19 cellular contexts compared by ENCODE assay signal in the genomic region with DNA sequence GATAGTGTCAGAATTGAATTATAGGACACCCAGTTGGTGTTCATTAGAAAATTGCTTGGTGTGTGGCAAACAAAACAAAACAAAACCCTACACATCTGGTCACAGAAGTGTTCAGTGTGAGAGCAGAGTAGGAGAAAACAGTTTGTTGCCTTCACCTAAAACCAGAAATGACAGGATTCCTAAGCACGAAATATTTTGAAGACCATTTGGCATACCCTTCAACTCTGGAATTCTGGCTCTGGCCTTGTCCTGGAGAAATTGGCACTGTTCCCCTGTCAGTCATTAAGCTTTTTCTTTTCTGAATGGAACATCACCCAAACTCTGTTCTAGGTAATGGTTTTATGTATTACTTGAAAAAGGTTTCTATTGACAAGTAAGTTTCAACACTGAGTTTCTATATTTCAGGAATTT.
DNase-seq lines count a peak whose midpoint lies in the region; ATAC-seq and TF ChIP-seq lines count a peak whose summit lies in the region.
"Had no signal": no experiment of that assay in that cellular context is flagged by ENCODE, and none has a peak within 500 bp of the region (broad histone marks: within the 10 kb centered on the region; RNA-seq: fewer than 3 reads in every experiment).

No MANE protein-coding gene starts in this region.

- TF ChIP-seq CTCF in coronary artery (IDR thresholded peaks at IDR 0.05), result no peak

- peak overlapping the region; percentile 7 for H3K56ac ChIP-seq in mesendoderm (ENCODE audit: low read length)

- H3K27me3 Mint-ChIP-seq in activated naive CD8-positive, alpha-beta T cell treated with anti-CD3 and anti-CD28 coated beads, Interleukin-2, amount 50 U/mL, for 24 hours, result no peaks in the 10 kb centered on the region
- H3K27me3 Mint-ChIP-seq: activated CD4-positive, alpha-beta memory T cell treated with anti-CD3 and anti-CD28 coated beads, Interleukin-2, amount 10 ng/mL, durations not matched to agents 7 days and 5 days; activated T-helper 17 cell treated with anti-CD3 and anti-CD28 coated beads, Interleukin-2, amount 50 U/mL, for 72 hours; brain; CD8-positive, alpha-beta memory T cell had no signal

- WGBS in mesendoderm (ENCODE audit: extremely low coverage, insufficient coverage, low lambda C conversion rate), result no CpG with 5 or more reads among the region's 1 CpG

- no peak overlapping the region for H3K9ac ChIP-seq in mesendoderm (ENCODE audit: low read length)

- peak overlapping the region; percentile 18 for H2BK5ac ChIP-seq in mesendoderm (ENCODE audit: low read length)

- ATAC-seq in activated naive CD8-positive, alpha-beta T cell treated with anti-CD3 and anti-CD28 coated beads, Interleukin-2, amount 50 U/mL, for 24 hours, result no peak
- ATAC-seq in GM18873 (IDR thresholded peaks at IDR 0.05; ENCODE audit: low FRiP score, unreplicated experiment), result no peak
- ATAC-seq: activated T-helper 17 cell treated with anti-CD3 and anti-CD28 coated beads, Interleukin-2, amount 50 U/mL, for 72 hours; left lobe of liver; sciatic nerve had no signal

- H3K9me3 Mint-ChIP-seq in activated naive CD8-positive, alpha-beta T cell treated with anti-CD3 and anti-CD28 coated beads, Interleukin-2, amount 50 U/mL, for 24 hours, result no peaks in the 10 kb centered on the region
- H3K9me3 Mint-ChIP-seq: activated CD4-positive, alpha-beta memory T cell treated with anti-CD3 and anti-CD28 coated beads, Interleukin-2, amount 10 ng/mL, durations not matched to agents 7 days and 5 days; activated T-helper 17 cell treated with anti-CD3 and anti-CD28 coated beads, Interleukin-2, amount 50 U/mL, for 72 hours; brain; CD8-positive, alpha-beta memory T cell; nephron progenitor cell had no signal

- peak overlapping the region; percentile 56 for H2BK120ac ChIP-seq in mesendoderm (ENCODE audit: low read depth, low read length)

- no peak overlapping the region for H4K8ac ChIP-seq in mesendoderm (ENCODE audit: low read depth, low read length)

- no peaks in the 10 kb centered on the region for H3K79me2 ChIP-seq in mesendoderm (ENCODE audit: control insufficient read depth, insufficient read depth, low read length)

- no peaks in the 10 kb centered on the region for H3K27me3 ChIP-seq in mesendoderm (ENCODE audit: insufficient read depth, low read length, poor library complexity)

- no peak overlapping the region for H3K27ac Mint-ChIP-seq in activated naive CD8-positive, alpha-beta T cell treated with anti-CD3 and anti-CD28 coated beads, Interleukin-2, amount 50 U/mL, for 24 hours
- H3K27ac Mint-ChIP-seq: activated T-helper 17 cell treated with anti-CD3 and anti-CD28 coated beads, Interleukin-2, amount 50 U/mL, for 72 hours; nephron progenitor cell had no signal

- peak overlapping the region; percentile 36 for H2BK15ac ChIP-seq in mesendoderm (replicated peaks; ENCODE audit: low read depth)

- H3K18ac ChIP-seq in mesendoderm (ENCODE audit: low read length), result no peak overlapping the region

- peaks cover 16% of the 10 kb centered on the region for H3K4me1 ChIP-seq in mesendoderm (ENCODE audit: control insufficient read depth, low read depth, low read length)
- H3K4me1 ChIP-seq: A549 had no signal

- H2AK5ac ChIP-seq in mesendoderm (ENCODE audit: low read length), result peak overlapping the region; percentile 46

- no peak overlapping the region for H3K4me2 ChIP-seq in mesendoderm (ENCODE audit: low read length)
- H3K4me2 ChIP-seq: A549 had no signal

- H3K79me1 ChIP-seq in mesendoderm (ENCODE audit: low read length), result no peaks in the 10 kb centered on the region

- H3K27ac ChIP-seq in coronary artery, result peak overlapping the region; percentile 15 to 70
- no peak overlapping the region for H3K27ac ChIP-seq in mesendoderm (ENCODE audit: low read depth, low read length)
- H3K27ac ChIP-seq: A549 had no signal

- H3K4me1 Mint-ChIP-seq in activated naive CD8-positive, alpha-beta T cell treated with anti-CD3 and anti-CD28 coated beads, Interleukin-2, amount 50 U/mL, for 24 hours, result peaks cover 47% of the 10 kb centered on the region

- peak; percentile 12 for DNase-seq in AG08395 (ENCODE audit: low spot score)
- peak; percentile 24 for DNase-seq in NCI-H226
- DNase-seq in coronary artery (ENCODE audit: low spot score), result no peak
- DNase-seq in mesendoderm, result no peak
- DNase-seq in NOMO-1 treated with dmso at 0.1 percent for 144 hours (lab: John Stamatoyannopoulos, UW; ENCODE audit: unreplicated experiment), result no peak
- DNase-seq in activated naive CD8-positive, alpha-beta T cell treated with anti-CD3 and anti-CD28 coated beads, Interleukin-2, amount 50 U/mL, for 24 hours, result no peak
- no peak for DNase-seq in NCI-H1436 treated with DMSO at 0.1 percent for 48 hours (lab: John Stamatoyannopoulos, UW)
- DNase-seq: activated CD4-positive, alpha-beta memory T cell treated with anti-CD3 and anti-CD28 coated beads, Interleukin-2, amount 10 ng/mL, durations not matched to agents 7 days and 5 days; CD8-positive, alpha-beta memory T cell; GDM1; nephron progenitor cell; SIG-M5; stimulated activated naive CD4-positive, alpha-beta T cell treated with Interleukin-2 at 50 U/mL for 16 hours had no signal

- H3K4ac ChIP-seq in mesendoderm (ENCODE audit: low read depth, low read length), result no peak overlapping the region

- H3K23ac ChIP-seq in mesendoderm (ENCODE audit: low read length), result no peak overlapping the region

- no peak overlapping the region for H3K4me3 Mint-ChIP-seq in activated naive CD8-positive, alpha-beta T cell treated with anti-CD3 and anti-CD28 coated beads, Interleukin-2, amount 50 U/mL, for 24 hours
- H3K4me3 Mint-ChIP-seq: activated CD4-positive, alpha-beta memory T cell treated with anti-CD3 and anti-CD28 coated beads, Interleukin-2, amount 10 ng/mL, durations not matched to agents 7 days and 5 days; activated T-helper 17 cell treated with anti-CD3 and anti-CD28 coated beads, Interleukin-2, amount 50 U/mL, for 72 hours; brain; nephron progenitor cell had no signal

- H3K36me3 Mint-ChIP-seq in activated naive CD8-positive, alpha-beta T cell treated with anti-CD3 and anti-CD28 coated beads, Interleukin-2, amount 50 U/mL, for 24 hours (ENCODE audit: low read depth), result no peaks in the 10 kb centered on the region
- H3K36me3 Mint-ChIP-seq: CD8-positive, alpha-beta memory T cell had no signal

- H3K36me3 ChIP-seq in mesendoderm (ENCODE audit: control insufficient read depth, insufficient read depth, low read length), result no peaks in the 10 kb centered on the region

- H3K4me3 ChIP-seq in coronary artery, result no peak overlapping the region
- no peak overlapping the region for H3K4me3 ChIP-seq in mesendoderm (ENCODE audit: low read length)
- H3K4me3 ChIP-seq: A549 had no signal

- H4K5ac ChIP-seq in mesendoderm (ENCODE audit: low read length), result no peak overlapping the region

Comparison
In these comparisons a context has a peak if more than half of its experiments do, and no peak if none do; other contexts are left out.
1. DNase-seq: peak in AG08395 (single experiment) and NCI-H226 (single experiment); none in coronary artery (single experiment), mesendoderm (single experiment), NOMO-1 treated with dmso at 0.1 percent for 144 hours (single experiment), activated naive CD8-positive, alpha-beta T cell treated with anti-CD3 and anti-CD28 coated beads, Interleukin-2, amount 50 U/mL, for 24 hours (single experiment) and NCI-H1436 treated with DMSO at 0.1 percent for 48 hours (single experiment).